9 cellular contexts compared by ENCODE assay signal in genomic region chr7:41603985-41604384, GRCh38.
"Had no signal": no experiment of that assay in that cellular context is flagged by ENCODE, and none has a peak within 500 bp of the region (broad histone marks: within the 10 kb centered on the region; RNA-seq: fewer than 3 reads in every experiment).

No MANE protein-coding gene starts in this region.

- H3K4me3 Mint-ChIP-seq: GM23338, H9, HFFc6 had no signal

- H3K4me3 ChIP-seq: GM23248, GM23338, HAP-1 had no signal

- H3K9me3 Mint-ChIP-seq: HFFc6 had no signal

- DNase-seq: GM23248, GOT3, H7, H9, HCEC 1CT, HFFc6 had no signal

- H3K36me3 ChIP-seq: HAP-1 had no signal

- H3K9me3 ChIP-seq: HAP-1 had no signal

- H3K27ac ChIP-seq: GM23248 had no signal

- H3K27ac Mint-ChIP-seq: GM23338, H9, HFFc6 had no signal

- H3K4me1 ChIP-seq: HAP-1 had no signal

- ATAC-seq: GM23338, HCT116 had no signal
